ENCODE assay signal across 25 cellular contexts in the genomic region with DNA sequence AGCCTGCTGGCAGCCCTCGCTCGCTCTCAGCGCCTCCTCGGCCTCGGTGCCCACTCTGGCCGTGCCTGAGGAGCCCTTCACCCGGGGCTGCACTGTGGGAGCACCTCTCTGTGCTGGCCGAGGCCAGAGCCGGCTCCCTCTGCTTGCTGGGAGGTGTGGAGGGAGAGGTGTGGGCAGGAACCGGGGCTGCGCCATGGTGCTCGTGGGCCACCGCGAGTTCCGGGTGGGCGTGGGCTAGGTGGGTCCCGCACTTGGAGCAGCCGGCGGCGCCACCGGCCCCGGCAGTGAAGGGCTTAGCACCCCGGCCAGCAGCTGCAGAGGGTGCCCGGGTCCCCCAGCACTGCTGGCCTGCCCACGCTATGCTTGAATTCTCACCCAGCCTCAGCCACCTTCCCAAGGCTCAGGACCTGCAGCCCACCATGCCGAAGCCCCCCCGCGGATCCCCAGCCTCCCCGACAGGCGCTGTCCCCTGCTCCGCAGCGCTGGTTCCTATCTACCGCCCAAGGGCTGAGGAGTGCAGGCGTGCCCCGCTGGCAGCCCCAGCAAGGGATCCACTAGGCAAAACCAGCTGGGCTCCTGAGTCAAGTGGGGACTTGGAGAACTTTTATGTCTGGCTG.
"Had no signal": no experiment of that assay in that cellular context is flagged by ENCODE, and none has a peak within 500 bp of the region (broad histone marks: within the 10 kb centered on the region; RNA-seq: fewer than 3 reads in every experiment).

No MANE protein-coding gene starts in this region.

- H3K27ac ChIP-seq: colonic mucosa, epithelial cell of prostate, gastrocnemius medialis, heart left ventricle, hepatocyte, left lung, neural progenitor cell, psoas muscle, right lobe of liver, thoracic aorta, tibial nerve, upper lobe of left lung had no signal

- H3K36me3 ChIP-seq: colonic mucosa, gastrocnemius medialis, heart left ventricle, left lung, neural progenitor cell, right lobe of liver, thoracic aorta, tibial nerve, upper lobe of left lung had no signal

- DNase-seq: colonic mucosa; effector CD8-positive, alpha-beta T cell; endodermal cell; foreskin fibroblast; gastrocnemius medialis; kidney; mammary epithelial cell; mesendoderm; midbrain; naive thymus-derived CD4-positive, alpha-beta T cell; nucleus accumbens; psoas muscle; right lobe of liver; stimulated activated CD4-positive, alpha-beta T cell treated with anti-CD3 and anti-CD28 coated beads, Interleukin-4, amount 100 ng/mL, for 4 hours; stimulated activated naive B cell treated with anti-CD40 and anti-IgM and Interleukin-4, amounts not matched to agents 10 μg/mL and 1 μg/mL and 100 μg/mL, for 72 hours had no signal

- H3K4me3 ChIP-seq: colonic mucosa, gastrocnemius medialis, heart left ventricle, hepatocyte, left lung, neural progenitor cell, psoas muscle, right lobe of liver, smooth muscle cell, thoracic aorta, tibial nerve, upper lobe of left lung had no signal

- ATAC-seq: esophagus mucosa; gastrocnemius medialis; heart left ventricle; left lung; naive thymus-derived CD4-positive, alpha-beta T cell; psoas muscle; stimulated activated naive B cell treated with anti-CD40 and anti-IgM and Interleukin-4, amounts not matched to agents 10 μg/mL and 1 μg/mL and 100 μg/mL, for 72 hours had no signal

- H3K4me1 ChIP-seq: colonic mucosa, gastrocnemius medialis, heart left ventricle, left lung, neural progenitor cell, psoas muscle, right lobe of liver, tibial nerve, upper lobe of left lung had no signal

- H3K27me3 ChIP-seq: colonic mucosa, gastrocnemius medialis, heart left ventricle, hepatocyte, left lung, neural progenitor cell, right lobe of liver, tibial nerve, upper lobe of left lung had no signal

- H3K9me3 ChIP-seq: colonic mucosa, gastrocnemius medialis, heart left ventricle, psoas muscle, right lobe of liver, thoracic aorta had no signal
